8 cellular contexts compared by ENCODE assay signal in genomic region chr1:234771642-234772344, GRCh38.
DNase-seq lines count a peak whose midpoint lies in the region; ATAC-seq and TF ChIP-seq lines count a peak whose summit lies in the region.

No MANE protein-coding gene starts in this region.

- peak overlapping the region; percentile 26 to 33 for H3K4me3 ChIP-seq in neutrophil (ENCODE audit: low read depth in 1 of 2, low read length in 1 of 2)

- peak; percentile 48 for DNase-seq in NCI-H2029 (lab: John Stamatoyannopoulos, UW)
- no peak for DNase-seq in activated naive CD8-positive, alpha-beta T cell treated with anti-CD3 and anti-CD28 coated beads, Interleukin-2, amount 50 U/mL, for 24 hours
- no peak for DNase-seq in D341Med (ENCODE audit: low spot score)
- DNase-seq in stimulated activated CD4-positive, alpha-beta T cell treated with anti-CD3 and anti-CD28 coated beads, Interleukin-1b, Interleukin-23, amount 100 ng/mL, for 48 hours: no peak

- no peaks in the 10 kb centered on the region for H3K36me3 ChIP-seq in neutrophil

- H3K27ac Mint-ChIP-seq in activated naive CD8-positive, alpha-beta T cell treated with anti-CD3 and anti-CD28 coated beads, Interleukin-2, amount 50 U/mL, for 24 hours: peak overlapping the region; percentile 94

- H3K9me3 ChIP-seq in neutrophil: no peaks in the 10 kb centered on the region

- H3K27ac ChIP-seq in neutrophil: peak overlapping the region; percentile 81

- peaks cover 4% of the 10 kb centered on the region for H3K9me3 Mint-ChIP-seq in activated naive CD8-positive, alpha-beta T cell treated with anti-CD3 and anti-CD28 coated beads, Interleukin-2, amount 50 U/mL, for 24 hours

- peak overlapping the region; percentile 69 for H3K4me3 Mint-ChIP-seq in activated naive CD8-positive, alpha-beta T cell treated with anti-CD3 and anti-CD28 coated beads, Interleukin-2, amount 50 U/mL, for 24 hours

- ATAC-seq in GM18909 (IDR thresholded peaks at IDR 0.05; ENCODE audit: poor library complexity, unreplicated experiment) (peak; percentile 0), HG03196 (IDR thresholded peaks at IDR 0.05; ENCODE audit: unreplicated experiment) (no peak), HG02885 (IDR thresholded peaks at IDR 0.05; ENCODE audit: poor library complexity, unreplicated experiment) (no peak)
- ATAC-seq in activated naive CD8-positive, alpha-beta T cell treated with anti-CD3 and anti-CD28 coated beads, Interleukin-2, amount 50 U/mL, for 24 hours: no peak

- H3K36me3 Mint-ChIP-seq in activated naive CD8-positive, alpha-beta T cell treated with anti-CD3 and anti-CD28 coated beads, Interleukin-2, amount 50 U/mL, for 24 hours (ENCODE audit: low read depth): peaks cover 5% of the 10 kb centered on the region

- H3K27me3 ChIP-seq in neutrophil: no peaks in the 10 kb centered on the region

- H3K27me3 Mint-ChIP-seq in activated naive CD8-positive, alpha-beta T cell treated with anti-CD3 and anti-CD28 coated beads, Interleukin-2, amount 50 U/mL, for 24 hours: no peaks in the 10 kb centered on the region

- peaks cover 67% of the 10 kb centered on the region for H3K4me1 Mint-ChIP-seq in activated naive CD8-positive, alpha-beta T cell treated with anti-CD3 and anti-CD28 coated beads, Interleukin-2, amount 50 U/mL, for 24 hours

- H3K4me1 ChIP-seq in neutrophil (ENCODE audit: control insufficient read depth in 1 of 2, insufficient read depth in 1 of 2, low read depth in 1 of 2, low read length in 1 of 2): peaks cover 55 to 63% of the 10 kb centered on the region in 2 experiments

- no peak for TF ChIP-seq CTCF in neutrophil (IDR thresholded peaks at IDR 0.05)
